1 cellular context compared by ENCODE assay signal in the genomic region with DNA sequence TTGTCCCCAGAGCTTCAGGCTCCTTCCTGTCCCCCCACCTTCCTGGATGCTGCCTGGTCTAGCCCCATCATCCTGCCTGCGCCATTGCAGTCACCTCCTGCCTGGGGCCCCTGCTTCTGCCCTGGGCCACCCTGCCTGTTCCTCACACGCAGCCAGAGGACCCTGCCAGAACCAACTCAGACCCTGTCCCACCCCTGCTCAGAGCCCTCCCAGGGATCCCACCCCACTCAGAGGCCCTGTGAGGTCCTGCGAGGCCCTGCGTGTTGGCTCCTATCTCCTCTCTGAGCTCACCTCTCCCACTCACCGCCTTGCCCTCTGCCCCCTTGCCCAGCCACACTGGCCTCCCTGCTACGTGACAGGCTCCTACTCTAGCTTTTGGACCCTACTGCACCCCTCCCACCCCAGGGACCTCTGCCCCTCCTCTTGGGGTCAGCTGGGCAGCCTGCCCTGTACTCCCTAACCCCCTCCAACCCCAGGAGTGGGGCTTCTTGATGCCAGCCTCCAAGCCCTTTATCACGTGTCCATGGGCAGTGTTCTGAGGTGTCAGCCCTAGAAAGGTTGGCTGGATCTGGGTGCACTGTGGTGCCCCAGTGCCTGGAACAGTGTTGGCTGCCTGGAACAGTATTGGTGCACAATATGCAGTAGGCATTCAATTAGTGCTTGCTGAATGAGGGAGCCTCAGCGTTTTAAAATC.
TF ChIP-seq lines count a peak whose summit lies in the region.

No MANE protein-coding gene starts in this region.

TF ChIP-seq in HepG2, 621 proteins besides CTCF, POLR2A, EP300 and RAD21 (continued from another document and continues in another):
- TF ChIP-seq MAFK (conservative IDR thresholded peaks at IDR 0.05 in 1 of 2, IDR thresholded peaks at IDR 0.05 in 1 of 2; ENCODE audit: low read length in 2 of 2) (no peak), SRSF9 (IDR thresholded peaks at IDR 0.05; ENCODE audit: borderline replicate concordance, insufficient read depth, low read depth, low read length, poor library complexity, severe bottlenecking) (no peak), ZNF761 (CRISPR knock-in tag; conservative IDR thresholded peaks at IDR 0.05) (no peak), ZNF781 (CRISPR knock-in tag; IDR thresholded peaks at IDR 0.05; ENCODE audit: borderline replicate concordance, not compliant biosample characterization) (no peak), ZNF180 (CRISPR knock-in tag; IDR thresholded peaks at IDR 0.05; ENCODE audit: borderline replicate concordance, low read depth) (no peak), YY1 (IDR thresholded peaks at IDR 0.05; ENCODE audit: insufficient read depth, insufficient replicate concordance, low read depth, low read length) (no peak), ZNF10 (CRISPR knock-in tag; IDR thresholded peaks at IDR 0.05; ENCODE audit: borderline replicate concordance, low read depth) (no peak), ZNF724P (CRISPR knock-in tag; IDR thresholded peaks at IDR 0.05; ENCODE audit: borderline replicate concordance) (0 out of 2 replicates have a peak, but pooled peaks have one; percentile 52), ZNF121 (CRISPR knock-in tag; IDR thresholded peaks at IDR 0.05) (no peak), ZNF629 (CRISPR knock-in tag; conservative IDR thresholded peaks at IDR 0.05) (peak; percentile 25; the same call in 1 of the 2 replicates), NPAS2 (CRISPR knock-in tag; IDR thresholded peaks at IDR 0.05; ENCODE audit: borderline replicate concordance) (0 out of 2 replicates have a peak, but pooled peaks have one; percentile 41), ZNF253 (CRISPR knock-in tag; IDR thresholded peaks at IDR 0.05; ENCODE audit: borderline replicate concordance) (0 out of 2 replicates have a peak, but pooled peaks have one; percentile 19), TOE1 (CRISPR knock-in tag; IDR thresholded peaks at IDR 0.05) (no peak), ZMYM2 (CRISPR knock-in tag; IDR thresholded peaks at IDR 0.05) (peak; percentile 93), NR2F2 (IDR thresholded peaks at IDR 0.05; ENCODE audit: borderline replicate concordance, low read depth) (peak; percentile 50; the same call in 1 of the 2 replicates), POGZ (CRISPR knock-in tag; IDR thresholded peaks at IDR 0.05) (no peak), NR2F1 (CRISPR knock-in tag; IDR thresholded peaks at IDR 0.05) (no peak), SRSF1 (optimal IDR thresholded peaks at IDR 0.05; ENCODE audit: low read depth, low read length) (no peak), TSC22D2 (CRISPR knock-in tag; IDR thresholded peaks at IDR 0.05; ENCODE audit: borderline replicate concordance) (no peak), PTBP1 (IDR thresholded peaks at IDR 0.05; ENCODE audit: low read depth, low read length, poor library complexity, severe bottlenecking) (peak; percentile 59), NCOR1 (IDR thresholded peaks at IDR 0.05; ENCODE audit: borderline replicate concordance, low read length) (no peak), GZF1 (CRISPR knock-in tag; IDR thresholded peaks at IDR 0.05) (no peak), POLR2G (IDR thresholded peaks at IDR 0.05; ENCODE audit: low read depth, low read length) (no peak), ZSCAN22 (CRISPR knock-in tag; IDR thresholded peaks at IDR 0.05) (no peak), ATF1 (CRISPR knock-in tag; IDR thresholded peaks at IDR 0.05) (no peak)
- TF ChIP-seq, protein P1, sequence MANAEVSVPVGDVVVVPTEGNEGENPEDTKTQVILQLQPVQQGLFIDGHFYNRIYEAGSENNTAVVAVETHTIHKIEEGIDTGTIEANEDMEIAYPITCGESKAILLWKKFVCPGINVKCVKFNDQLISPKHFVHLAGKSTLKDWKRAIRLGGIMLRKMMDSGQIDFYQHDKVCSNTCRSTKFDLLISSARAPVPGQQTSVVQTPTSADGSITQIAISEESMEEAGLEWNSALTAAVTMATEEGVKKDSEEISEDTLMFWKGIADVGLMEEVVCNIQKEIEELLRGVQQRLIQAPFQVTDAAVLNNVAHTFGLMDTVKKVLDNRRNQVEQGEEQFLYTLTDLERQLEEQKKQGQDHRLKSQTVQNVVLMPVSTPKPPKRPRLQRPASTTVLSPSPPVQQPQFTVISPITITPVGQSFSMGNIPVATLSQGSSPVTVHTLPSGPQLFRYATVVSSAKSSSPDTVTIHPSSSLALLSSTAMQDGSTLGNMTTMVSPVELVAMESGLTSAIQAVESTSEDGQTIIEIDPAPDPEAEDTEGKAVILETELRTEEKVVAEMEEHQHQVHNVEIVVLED (CRISPR knock-in tag; IDR thresholded peaks at IDR 0.05; ENCODE audit: borderline replicate concordance) = peak; percentile 45; the same call in 1 of the 2 replicates
- TF ChIP-seq, protein P2, sequence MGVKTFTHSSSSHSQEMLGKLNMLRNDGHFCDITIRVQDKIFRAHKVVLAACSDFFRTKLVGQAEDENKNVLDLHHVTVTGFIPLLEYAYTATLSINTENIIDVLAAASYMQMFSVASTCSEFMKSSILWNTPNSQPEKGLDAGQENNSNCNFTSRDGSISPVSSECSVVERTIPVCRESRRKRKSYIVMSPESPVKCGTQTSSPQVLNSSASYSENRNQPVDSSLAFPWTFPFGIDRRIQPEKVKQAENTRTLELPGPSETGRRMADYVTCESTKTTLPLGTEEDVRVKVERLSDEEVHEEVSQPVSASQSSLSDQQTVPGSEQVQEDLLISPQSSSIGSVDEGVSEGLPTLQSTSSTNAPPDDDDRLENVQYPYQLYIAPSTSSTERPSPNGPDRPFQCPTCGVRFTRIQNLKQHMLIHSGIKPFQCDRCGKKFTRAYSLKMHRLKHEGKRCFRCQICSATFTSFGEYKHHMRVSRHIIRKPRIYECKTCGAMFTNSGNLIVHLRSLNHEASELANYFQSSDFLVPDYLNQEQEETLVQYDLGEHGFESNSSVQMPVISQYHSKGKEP (CRISPR knock-in tag; IDR thresholded peaks at IDR 0.05) = no peak
- TF ChIP-seq, protein P3, sequence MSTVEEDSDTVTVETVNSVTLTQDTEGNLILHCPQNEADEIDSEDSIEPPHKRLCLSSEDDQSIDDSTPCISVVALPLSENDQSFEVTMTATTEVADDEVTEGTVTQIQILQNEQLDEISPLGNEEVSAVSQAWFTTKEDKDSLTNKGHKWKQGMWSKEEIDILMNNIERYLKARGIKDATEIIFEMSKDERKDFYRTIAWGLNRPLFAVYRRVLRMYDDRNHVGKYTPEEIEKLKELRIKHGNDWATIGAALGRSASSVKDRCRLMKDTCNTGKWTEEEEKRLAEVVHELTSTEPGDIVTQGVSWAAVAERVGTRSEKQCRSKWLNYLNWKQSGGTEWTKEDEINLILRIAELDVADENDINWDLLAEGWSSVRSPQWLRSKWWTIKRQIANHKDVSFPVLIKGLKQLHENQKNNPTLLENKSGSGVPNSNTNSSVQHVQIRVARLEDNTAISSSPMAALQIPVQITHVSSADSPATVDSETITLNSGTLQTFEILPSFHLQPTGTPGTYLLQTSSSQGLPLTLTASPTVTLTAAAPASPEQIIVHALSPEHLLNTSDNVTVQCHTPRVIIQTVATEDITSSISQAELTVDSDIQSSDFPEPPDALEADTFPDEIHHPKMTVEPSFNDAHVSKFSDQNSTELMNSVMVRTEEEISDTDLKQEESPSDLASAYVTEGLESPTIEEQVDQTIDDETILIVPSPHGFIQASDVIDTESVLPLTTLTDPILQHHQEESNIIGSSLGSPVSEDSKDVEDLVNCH (CRISPR knock-in tag; IDR thresholded peaks at IDR 0.05) = no peak
- TF ChIP-seq, protein P4, sequence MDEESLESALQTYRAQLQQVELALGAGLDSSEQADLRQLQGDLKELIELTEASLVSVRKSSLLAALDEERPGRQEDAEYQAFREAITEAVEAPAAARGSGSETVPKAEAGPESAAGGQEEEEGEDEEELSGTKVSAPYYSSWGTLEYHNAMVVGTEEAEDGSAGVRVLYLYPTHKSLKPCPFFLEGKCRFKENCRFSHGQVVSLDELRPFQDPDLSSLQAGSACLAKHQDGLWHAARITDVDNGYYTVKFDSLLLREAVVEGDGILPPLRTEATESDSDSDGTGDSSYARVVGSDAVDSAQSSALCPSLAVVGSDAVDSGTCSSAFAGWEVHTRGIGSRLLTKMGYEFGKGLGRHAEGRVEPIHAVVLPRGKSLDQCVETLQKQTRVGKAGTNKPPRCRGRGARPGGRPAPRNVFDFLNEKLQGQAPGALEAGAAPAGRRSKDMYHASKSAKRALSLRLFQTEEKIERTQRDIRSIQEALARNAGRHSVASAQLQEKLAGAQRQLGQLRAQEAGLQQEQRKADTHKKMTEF (CRISPR knock-in tag; IDR thresholded peaks at IDR 0.05) = no peak
- TF ChIP-seq, protein P5, sequence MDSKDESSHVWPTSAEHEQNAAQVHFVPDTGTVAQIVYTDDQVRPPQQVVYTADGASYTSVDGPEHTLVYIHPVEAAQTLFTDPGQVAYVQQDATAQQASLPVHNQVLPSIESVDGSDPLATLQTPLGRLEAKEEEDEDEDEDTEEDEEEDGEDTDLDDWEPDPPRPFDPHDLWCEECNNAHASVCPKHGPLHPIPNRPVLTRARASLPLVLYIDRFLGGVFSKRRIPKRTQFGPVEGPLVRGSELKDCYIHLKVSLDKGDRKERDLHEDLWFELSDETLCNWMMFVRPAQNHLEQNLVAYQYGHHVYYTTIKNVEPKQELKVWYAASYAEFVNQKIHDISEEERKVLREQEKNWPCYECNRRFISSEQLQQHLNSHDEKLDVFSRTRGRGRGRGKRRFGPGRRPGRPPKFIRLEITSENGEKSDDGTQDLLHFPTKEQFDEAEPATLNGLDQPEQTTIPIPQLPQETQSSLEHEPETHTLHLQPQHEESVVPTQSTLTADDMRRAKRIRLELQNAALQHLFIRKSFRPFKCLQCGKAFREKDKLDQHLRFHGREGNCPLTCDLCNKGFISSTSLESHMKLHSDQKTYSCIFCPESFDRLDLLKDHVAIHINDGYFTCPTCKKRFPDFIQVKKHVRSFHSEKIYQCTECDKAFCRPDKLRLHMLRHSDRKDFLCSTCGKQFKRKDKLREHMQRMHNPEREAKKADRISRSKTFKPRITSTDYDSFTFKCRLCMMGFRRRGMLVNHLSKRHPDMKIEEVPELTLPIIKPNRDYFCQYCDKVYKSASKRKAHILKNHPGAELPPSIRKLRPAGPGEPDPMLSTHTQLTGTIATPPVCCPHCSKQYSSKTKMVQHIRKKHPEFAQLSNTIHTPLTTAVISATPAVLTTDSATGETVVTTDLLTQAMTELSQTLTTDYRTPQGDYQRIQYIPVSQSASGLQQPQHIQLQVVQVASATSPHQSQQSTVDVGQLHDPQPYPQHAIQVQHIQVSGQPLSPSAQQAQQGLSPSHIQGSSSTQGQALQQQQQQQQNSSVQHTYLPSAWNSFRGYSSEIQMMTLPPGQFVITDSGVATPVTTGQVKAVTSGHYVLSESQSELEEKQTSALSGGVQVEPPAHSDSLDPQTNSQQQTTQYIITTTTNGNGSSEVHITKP (CRISPR knock-in tag; IDR thresholded peaks at IDR 0.05; ENCODE audit: low read depth) = no peak
- TF ChIP-seq, protein P6, sequence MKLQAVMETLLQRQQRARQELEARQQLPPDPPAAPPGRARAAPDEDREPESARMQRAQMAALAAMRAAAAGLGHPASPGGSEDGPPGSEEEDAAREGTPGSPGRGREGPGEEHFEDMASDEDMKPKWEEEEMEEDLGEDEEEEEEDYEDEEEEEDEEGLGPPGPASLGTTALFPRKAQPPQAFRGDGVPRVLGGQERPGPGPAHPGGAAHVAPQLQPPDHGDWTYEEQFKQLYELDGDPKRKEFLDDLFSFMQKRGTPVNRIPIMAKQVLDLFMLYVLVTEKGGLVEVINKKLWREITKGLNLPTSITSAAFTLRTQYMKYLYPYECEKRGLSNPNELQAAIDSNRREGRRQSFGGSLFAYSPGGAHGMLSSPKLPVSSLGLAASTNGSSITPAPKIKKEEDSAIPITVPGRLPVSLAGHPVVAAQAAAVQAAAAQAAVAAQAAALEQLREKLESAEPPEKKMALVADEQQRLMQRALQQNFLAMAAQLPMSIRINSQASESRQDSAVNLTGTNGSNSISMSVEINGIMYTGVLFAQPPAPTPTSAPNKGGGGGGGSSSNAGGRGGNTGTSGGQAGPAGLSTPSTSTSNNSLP (IDR thresholded peaks at IDR 0.05; ENCODE audit: low read depth, low read length) = no peak
- TF ChIP-seq, protein P7, sequence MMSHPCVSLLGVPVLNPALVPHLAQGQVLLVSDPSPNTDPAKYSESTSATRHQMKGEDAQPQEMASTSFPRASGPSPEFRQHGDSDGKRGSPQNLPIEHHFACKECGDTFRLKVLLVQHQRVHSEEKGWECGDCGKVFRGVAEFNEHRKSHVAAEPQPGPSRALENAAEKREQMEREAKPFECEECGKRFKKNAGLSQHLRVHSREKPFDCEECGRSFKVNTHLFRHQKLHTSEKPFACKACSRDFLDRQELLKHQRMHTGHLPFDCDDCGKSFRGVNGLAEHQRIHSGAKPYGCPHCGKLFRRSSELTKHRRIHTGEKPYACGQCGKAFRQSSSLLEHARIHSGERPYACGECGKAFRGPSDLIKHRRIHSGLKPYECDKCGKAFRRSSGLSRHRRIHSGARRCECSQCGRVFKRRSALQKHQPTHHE (CRISPR knock-in tag; IDR thresholded peaks at IDR 0.05; ENCODE audit: borderline replicate concordance) = no peak
- TF ChIP-seq, protein P8, sequence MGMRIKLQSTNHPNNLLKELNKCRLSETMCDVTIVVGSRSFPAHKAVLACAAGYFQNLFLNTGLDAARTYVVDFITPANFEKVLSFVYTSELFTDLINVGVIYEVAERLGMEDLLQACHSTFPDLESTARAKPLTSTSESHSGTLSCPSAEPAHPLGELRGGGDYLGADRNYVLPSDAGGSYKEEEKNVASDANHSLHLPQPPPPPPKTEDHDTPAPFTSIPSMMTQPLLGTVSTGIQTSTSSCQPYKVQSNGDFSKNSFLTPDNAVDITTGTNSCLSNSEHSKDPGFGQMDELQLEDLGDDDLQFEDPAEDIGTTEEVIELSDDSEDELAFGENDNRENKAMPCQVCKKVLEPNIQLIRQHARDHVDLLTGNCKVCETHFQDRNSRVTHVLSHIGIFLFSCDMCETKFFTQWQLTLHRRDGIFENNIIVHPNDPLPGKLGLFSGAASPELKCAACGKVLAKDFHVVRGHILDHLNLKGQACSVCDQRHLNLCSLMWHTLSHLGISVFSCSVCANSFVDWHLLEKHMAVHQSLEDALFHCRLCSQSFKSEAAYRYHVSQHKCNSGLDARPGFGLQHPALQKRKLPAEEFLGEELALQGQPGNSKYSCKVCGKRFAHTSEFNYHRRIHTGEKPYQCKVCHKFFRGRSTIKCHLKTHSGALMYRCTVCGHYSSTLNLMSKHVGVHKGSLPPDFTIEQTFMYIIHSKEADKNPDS (CRISPR knock-in tag; IDR thresholded peaks at IDR 0.05) = 0 out of 2 replicates have a peak, but pooled peaks have one; percentile 70
- TF ChIP-seq, protein P9, sequence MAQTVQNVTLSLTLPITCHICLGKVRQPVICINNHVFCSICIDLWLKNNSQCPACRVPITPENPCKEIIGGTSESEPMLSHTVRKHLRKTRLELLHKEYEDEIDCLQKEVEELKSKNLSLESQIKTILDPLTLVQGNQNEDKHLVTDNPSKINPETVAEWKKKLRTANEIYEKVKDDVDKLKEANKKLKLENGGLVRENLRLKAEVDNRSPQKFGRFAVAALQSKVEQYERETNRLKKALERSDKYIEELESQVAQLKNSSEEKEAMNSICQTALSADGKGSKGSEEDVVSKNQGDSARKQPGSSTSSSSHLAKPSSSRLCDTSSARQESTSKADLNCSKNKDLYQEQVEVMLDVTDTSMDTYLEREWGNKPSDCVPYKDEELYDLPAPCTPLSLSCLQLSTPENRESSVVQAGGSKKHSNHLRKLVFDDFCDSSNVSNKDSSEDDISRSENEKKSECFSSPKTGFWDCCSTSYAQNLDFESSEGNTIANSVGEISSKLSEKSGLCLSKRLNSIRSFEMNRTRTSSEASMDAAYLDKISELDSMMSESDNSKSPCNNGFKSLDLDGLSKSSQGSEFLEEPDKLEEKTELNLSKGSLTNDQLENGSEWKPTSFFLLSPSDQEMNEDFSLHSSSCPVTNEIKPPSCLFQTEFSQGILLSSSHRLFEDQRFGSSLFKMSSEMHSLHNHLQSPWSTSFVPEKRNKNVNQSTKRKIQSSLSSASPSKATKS (CRISPR knock-in tag; IDR thresholded peaks at IDR 0.05) = no peak
- TF ChIP-seq, protein P10, sequence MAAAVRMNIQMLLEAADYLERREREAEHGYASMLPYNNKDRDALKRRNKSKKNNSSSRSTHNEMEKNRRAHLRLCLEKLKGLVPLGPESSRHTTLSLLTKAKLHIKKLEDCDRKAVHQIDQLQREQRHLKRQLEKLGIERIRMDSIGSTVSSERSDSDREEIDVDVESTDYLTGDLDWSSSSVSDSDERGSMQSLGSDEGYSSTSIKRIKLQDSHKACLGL (CRISPR knock-in tag; IDR thresholded peaks at IDR 0.05) = peak; percentile 50; the same call in 1 of the 2 replicates
